In the genomic region with DNA sequence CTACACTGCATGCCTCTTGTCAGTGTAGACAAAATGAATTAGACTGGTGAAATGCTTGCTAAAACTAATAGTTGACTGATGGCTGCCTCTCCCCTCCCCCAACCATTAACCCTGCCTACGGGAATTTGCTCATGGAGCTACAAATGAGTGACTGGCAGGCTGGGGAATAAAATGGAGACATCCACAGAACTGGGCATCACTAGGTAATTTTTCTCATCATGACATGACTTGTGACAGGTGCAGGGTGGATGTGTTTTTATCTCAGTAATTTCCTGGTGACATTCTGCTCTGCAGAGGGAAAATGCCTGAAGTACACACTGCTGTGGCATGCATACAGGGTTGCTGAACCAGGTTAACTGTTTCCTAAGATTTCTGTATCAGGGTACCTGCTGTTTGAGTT, we compare ENCODE assay signal across 24 cellular contexts.
"Had no signal": no experiment of that assay in that cellular context is flagged by ENCODE, and none has a peak within 500 bp of the region (broad histone marks: within the 10 kb centered on the region; RNA-seq: fewer than 3 reads in every experiment).

No MANE protein-coding gene starts in this region.

- ATAC-seq: activated CD8-positive, alpha-beta memory T cell treated with anti-CD3 and anti-CD28 coated beads, Interleukin-2, amount 10 ng/mL, durations not matched to agents 7 days and 5 days; activated CD8-positive, alpha-beta T cell treated with anti-CD3 and anti-CD28 coated beads, Interleukin-2, amount 10 ng/mL, durations not matched to agents 7 days and 5 days; activated naive CD8-positive, alpha-beta T cell treated with anti-CD3 and anti-CD28 coated beads, Interleukin-2, amount 50 U/mL, for 24 hours; esophagus mucosa; foreskin keratinocyte; heart right ventricle; mucosa of descending colon; natural killer cell treated with Interleukin-12 subunit alpha and Interleukin-12 subunit beta and Interleukin-15 and Interleukin-18, amount 100 ng/mL, for 72 hours; right lobe of liver; T-helper 17 cell had no signal

- H3K36me3 ChIP-seq: heart right ventricle, left ventricle myocardium inferior, neutrophil, right lobe of liver, transverse colon, vagina had no signal

- H3K4me3 ChIP-seq: heart right ventricle, left ventricle myocardium inferior, lung, mucosa of descending colon, right lobe of liver, testis, transverse colon, vagina had no signal

- H3K27me3 ChIP-seq: foreskin keratinocyte, heart right ventricle, neutrophil, right lobe of liver, testis, transverse colon, vagina had no signal

- DNase-seq: activated B cell treated with CpG ODN at 0.5 μM for 24 hours; activated CD8-positive, alpha-beta memory T cell treated with anti-CD3 and anti-CD28 coated beads, Interleukin-2, amount 10 ng/mL, durations not matched to agents 7 days and 5 days; activated CD8-positive, alpha-beta T cell treated with anti-CD3 and anti-CD28 coated beads, Interleukin-2, amount 10 ng/mL, durations not matched to agents 7 days and 5 days; activated naive CD8-positive, alpha-beta T cell treated with anti-CD3 and anti-CD28 coated beads, Interleukin-2, amount 50 U/mL, for 24 hours; activated T-cell treated with anti-CD3 and anti-CD28 coated beads, Interleukin-2, amount 50 U/mL, for 48 hours; amygdala; endodermal cell; foreskin keratinocyte; heart right ventricle; kidney glomerular epithelial cell; left ventricle myocardium inferior; mucosa of descending colon; right lobe of liver; stimulated activated CD4-positive, alpha-beta T cell treated with anti-CD3 and anti-CD28 coated beads, Interleukin-2, amount 100 ng/mL, for 48 hours; stimulated activated naive CD4-positive, alpha-beta T cell treated with Interleukin-2 at 50 U/mL for 16 hours; T-helper 17 cell; T1000; testis; transverse colon had no signal

- H3K27ac ChIP-seq: foreskin keratinocyte, heart right ventricle, left ventricle myocardium inferior, neutrophil, right lobe of liver, testis, transverse colon, vagina had no signal

- H3K4me1 ChIP-seq: foreskin keratinocyte, heart right ventricle, left ventricle myocardium inferior, right lobe of liver, testis, vagina had no signal

- H3K9me3 ChIP-seq: heart right ventricle, left ventricle myocardium inferior, mucosa of descending colon, neutrophil, right lobe of liver, testis, transverse colon, vagina had no signal
